Comparison of ENCODE assay signal across 8 cellular contexts in genomic region chr5:61330341-61330878, GRCh38. TPM values are rescaled to one million over a fixed set of nuclear protein-coding genes. Genes with fewer than 3 reads are reported as not detected.
DNase-seq lines count a peak whose midpoint lies in the region; ATAC-seq, FAIRE-seq and TF ChIP-seq lines count a peak whose summit lies in the region.

No MANE protein-coding gene starts in this region.

- H3K9me2 ChIP-seq in PC-3 (replicated peaks; ENCODE audit: low read length): no peaks in the 10 kb centered on the region

- peak overlapping the region; percentile 84 for H3K4me3 ChIP-seq in PC-3 (ENCODE audit: low read length)
- peak overlapping the region; percentile 49 to 94 (median 93) for H3K4me3 ChIP-seq in mammary epithelial cell (replicated peaks in 1 of 3; ENCODE audit: insufficient read depth in 1 of 3, low read depth in 2 of 3, low read length in 3 of 3)
- peak overlapping the region; percentile 75 to 79 for H3K4me3 ChIP-seq in small intestine (ENCODE audit: low read depth in 1 of 2, low read length in 2 of 2)

- in situ Hi-C loops in mammary epithelial cell (cut with MboI; ENCODE audit: low sequenced_read_pairs in 2 of 2): loop anchor here in 1 of 2 donors (25.0 kb wide), 1 partner anchor 368 kb away; no protein-coding TSS in a partner anchor

- H3K9me3 ChIP-seq in PC-3 (ENCODE audit: low read length) (no peaks in the 10 kb centered on the region), mammary epithelial cell (replicated peaks; ENCODE audit: insufficient read depth, low read length) (no peaks in the 10 kb centered on the region), small intestine (ENCODE audit: control insufficient read depth, low read depth) (no peaks in the 10 kb centered on the region)

- H3K79me2 ChIP-seq in PC-3 (ENCODE audit: low read length) (peaks cover 27% of the 10 kb centered on the region), mammary epithelial cell (ENCODE audit: insufficient read depth, low read length) (peaks cover 30% of the 10 kb centered on the region)

- H3F3A ChIP-seq in PC-3 (ENCODE audit: low read length, unreplicated experiment): no peaks in the 10 kb centered on the region

- H3K27me3 ChIP-seq in PC-3 (ENCODE audit: low read length): no peaks in the 10 kb centered on the region
- H3K27me3 ChIP-seq in mammary epithelial cell (ENCODE audit: insufficient read depth, low read length): no peaks in the 10 kb centered on the region
- H3K27me3 ChIP-seq in small intestine (ENCODE audit: control insufficient read depth in 2 of 2, insufficient read depth in 2 of 2, low read length in 2 of 2): no peaks in the 10 kb centered on the region

- CTCF ChIA-PET in HEK293T (lab: Yijun Ruan, JAX) (interaction anchor here (0.6 kb wide), 1 partner anchor 10 kb away, joined by 3 read pairs; no protein-coding TSS in a partner anchor), PC-3 (lab: Charles Lee) (no interaction called here), mammary epithelial cell (lab: Charles Lee; ENCODE audit: low non-redundant PET) (no interaction called here)

- BruUV-seq in PC-3 (replicated peaks; lab: Mats Ljungman, UMichigan) (no TSS peak), mammary epithelial cell (replicated peaks; lab: Mats Ljungman, UMichigan) (no TSS peak)

- dilution Hi-C loops in mammary epithelial cell (cut with HindIII; ENCODE audit: low sequenced_read_pairs): no loop called here

- peak overlapping the region; percentile 63 for H3K27ac ChIP-seq in PC-3 (ENCODE audit: low read length)
- peak overlapping the region; percentile 75 for H3K27ac ChIP-seq in mammary epithelial cell (ENCODE audit: insufficient read depth, low read depth, low read length)
- H3K27ac ChIP-seq in small intestine (ENCODE audit: low read depth in 1 of 2, low read length in 1 of 2): peak overlapping the region; percentile 93 to 96

- H3K4me1 ChIP-seq in PC-3 (ENCODE audit: insufficient read depth, low read length) (peaks cover 45% of the 10 kb centered on the region), mammary epithelial cell (ENCODE audit: insufficient read depth, low read length) (peaks cover 43% of the 10 kb centered on the region), small intestine (ENCODE audit: control insufficient read depth in 2 of 2, insufficient read depth in 1 of 2, low read depth in 1 of 2, low read length in 1 of 2) (peaks cover 3 to 4% of the 10 kb centered on the region in 2 donors)

- intact Hi-C loops in PC-3 (cut with micrococcal nuclease): loop anchor here (2.0 to 10.0 kb wide), 9 partner anchors 18 to 602 kb away; partner anchors contain the start of genes ERCC8, NDUFAF2 and SMIM15
- intact Hi-C loops in mammary epithelial cell (cut with micrococcal nuclease): loop anchor here (5.0 kb wide), 2 partner anchors 373 to 587 kb away; no protein-coding TSS in a partner anchor

- WGBS in mammary epithelial cell (ENCODE audit: low coverage, missing lambda C conversion rate): 5% methylated on average over 24 of the region's 32 CpGs
- WGBS in small intestine, 3 donors: 1 to 7% (median 2%) methylated on average over 32 of the region's 32 CpGs

- no peak for TF ChIP-seq CTCF in PC-3 (conservative IDR thresholded peaks at IDR 0.05; ENCODE audit: low read depth, low read length)
- TF ChIP-seq CTCF in mammary epithelial cell (conservative IDR thresholded peaks at IDR 0.05 in 1 of 2, IDR thresholded peaks at IDR 0.05 in 1 of 2; ENCODE audit: extremely low read depth in 1 of 2, insufficient read depth in 1 of 2, low read depth in 1 of 2, low read length in 2 of 2): no peak
- no peak for TF ChIP-seq CTCF in omental fat pad (IDR thresholded peaks at IDR 0.05)

- no peak for FAIRE-seq in small intestine (lab: Jason Lieb, UNC)

- DNase-seq in COR-L47 (lab: John Stamatoyannopoulos, UW) (peak; percentile 85), HEK293T (ENCODE audit: extremely low spot score) (peak; percentile 28), PC-3 (peak; percentile 50), mammary epithelial cell (peak; percentile 67), iris pigment epithelial cell (ENCODE audit: low read depth) (peak; percentile 73), small intestine (peak; percentile 68), omental fat pad (ENCODE audit: low spot score) (no peak)

- H3K36me3 ChIP-seq in PC-3 (ENCODE audit: low read depth, low read length) (no peaks in the 10 kb centered on the region), mammary epithelial cell (ENCODE audit: insufficient read depth, low read length) (no peaks in the 10 kb centered on the region), small intestine (ENCODE audit: control insufficient read depth in 2 of 2, insufficient read depth in 2 of 2, low read length in 2 of 2) (no peaks in the 10 kb centered on the region)

- H3K4me2 ChIP-seq in PC-3 (ENCODE audit: low read length): peak overlapping the region; percentile 89
- H3K4me2 ChIP-seq in mammary epithelial cell (ENCODE audit: insufficient read depth, low read depth, low read length): peak overlapping the region; percentile 98

- H3K9ac ChIP-seq in PC-3 (ENCODE audit: low read length): peak overlapping the region; percentile 77
- H3K9ac ChIP-seq in mammary epithelial cell (ENCODE audit: insufficient read depth, low read length): peak overlapping the region; percentile 75

- peaks cover 21% of the 10 kb centered on the region for H4K20me1 ChIP-seq in PC-3 (ENCODE audit: low read length)
- H4K20me1 ChIP-seq in mammary epithelial cell (ENCODE audit: insufficient read depth, low read length): peaks cover 1% of the 10 kb centered on the region

- peak; percentile 1; the same call in 1 of the 2 replicates for ATAC-seq in PC-3
- ATAC-seq in omental fat pad (ENCODE audit: low FRiP score): no peak
- ATAC-seq in HG02571 (IDR thresholded peaks at IDR 0.05; ENCODE audit: unreplicated experiment): no peak

- POLR2A ChIA-PET in HEK293T (lab: Yijun Ruan, JAX) (interaction anchor here (1.4 to 2.1 kb wide), 5 partner anchors 18 to 330 kb away, joined by 3 to 6 read pairs (median 5); partner anchors contain the start of gene SMIM15), PC-3 (lab: Charles Lee; ENCODE audit: unreplicated experiment) (interaction anchor here (0.6 to 2.0 kb wide), 4 partner anchors 19 to 386 kb away, joined by 3 to 26 read pairs (median 5); partner anchors contain the start of genes ERCC8 and NDUFAF2)

- H2AFZ ChIP-seq in PC-3 (ENCODE audit: low read length) (peak overlapping the region; percentile 27; the same call in 1 of the 2 replicates), mammary epithelial cell (ENCODE audit: low read depth, low read length) (peak overlapping the region; percentile 89)

TF ChIP-seq in HEK293T, 16 proteins besides CTCF, POLR2A, EP300 and RAD21:
- TF ChIP-seq BHLHE40 (IDR thresholded peaks at IDR 0.05; ENCODE audit: borderline replicate concordance) (no peak), L3MBTL2 (conservative IDR thresholded peaks at IDR 0.05) (peak; percentile 37)

RNA-seq across cellular contexts. Expression of gene ZSWIM6, which starts 1.6 kb away (rescaled TPM):
- total RNA-seq in PC-3 (2014; rRNA removed): 3.4 and 4.3 TPM in 2 replicates
- total RNA-seq in mammary epithelial cell: 1 to 10 TPM; 9.3 to 9.7 TPM
- 6.8 TPM for polyA plus RNA-seq in mammary epithelial cell
- polyA minus RNA-seq in mammary epithelial cell: 2.3 TPM
- polyA plus RNA-seq in small intestine: 1 to 10 TPM; 3.2 to 4.9 (median 3.5) TPM
- 10 to 100 TPM in 3 of 4 donors, 1 to 10 TPM in 1; 9.7 to 31.1 (median 18.6) TPM for total RNA-seq in omental fat pad
